In the genomic region with DNA sequence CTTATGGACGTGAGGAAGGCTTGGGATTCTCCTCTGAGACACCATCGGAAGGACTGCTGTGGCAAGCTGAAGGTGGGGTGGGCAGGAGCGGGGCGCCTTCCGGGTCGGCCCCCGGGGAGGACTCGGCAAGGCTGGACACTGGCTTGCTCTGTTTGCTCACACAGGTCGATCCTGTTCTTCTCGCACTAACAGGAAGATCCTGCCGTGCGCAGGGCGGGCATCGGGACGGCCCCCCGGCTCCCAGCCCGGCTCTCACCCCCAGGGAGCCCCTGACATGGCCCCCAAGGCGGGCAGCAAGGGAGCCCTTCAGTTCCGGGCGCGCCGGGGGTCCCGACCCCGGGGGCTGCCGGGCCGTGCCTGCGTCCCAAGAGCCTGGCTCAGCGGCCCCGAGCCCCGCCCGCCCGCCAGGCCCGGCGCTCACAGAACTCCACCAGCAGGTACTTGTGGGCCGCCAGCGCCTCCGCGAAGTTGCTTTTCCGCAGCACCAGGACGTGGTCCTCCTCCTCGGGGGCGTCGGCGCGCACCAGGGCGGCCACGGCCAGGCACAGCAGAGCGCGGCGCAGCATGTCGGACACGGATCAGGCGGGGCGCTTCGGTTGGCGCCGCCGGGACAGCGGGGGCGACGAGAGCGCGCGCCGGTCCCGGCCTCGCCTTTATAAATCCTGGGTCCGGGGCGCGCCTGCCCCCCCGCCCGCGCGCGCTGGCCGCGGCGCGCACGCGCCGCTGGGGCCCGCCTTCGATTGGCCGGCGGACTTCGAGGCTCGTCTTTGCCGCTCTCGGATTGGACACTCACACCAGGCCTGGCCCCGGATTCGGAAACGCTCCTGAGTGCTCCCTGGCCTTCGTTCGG, we compare ENCODE assay signal across 8 cellular contexts. TPM values are rescaled to one million over a fixed set of nuclear protein-coding genes. Genes with fewer than 3 reads are reported as not detected.
DNase-seq lines count a peak whose midpoint lies in the region; ATAC-seq, FAIRE-seq and TF ChIP-seq lines count a peak whose summit lies in the region.

TSS of gene P4HB (minus strand) at position 630 of the 850 bp plus-strand sequence. CDS start at position 566, 64 bp downstream.

- intact Hi-C loops in A673 (cut with micrococcal nuclease; ENCODE audit: unreplicated experiment) = no loop called here
- intact Hi-C loops in kidney (cut with DNase I) = no loop called here

- no peaks in the 10 kb centered on the region for H3K27me3 ChIP-seq in A673 (replicated peaks; ENCODE audit: insufficient read depth, low read depth, low read length, poor library complexity)

- in situ Hi-C loops in astrocyte of the spinal cord (cut with HindIII; ENCODE audit: low sequenced_read_pairs) = no loop called here

- H3K36me3 ChIP-seq in A673 (ENCODE audit: insufficient read depth, low read length, poor library complexity, severe bottlenecking) (peaks cover 47% of the 10 kb centered on the region), KOPT-K1 (ENCODE audit: insufficient read depth, low read length) (peaks cover 70% of the 10 kb centered on the region), kidney (ENCODE audit: control insufficient read depth in 1 of 2, insufficient read depth in 2 of 2, low read length in 2 of 2) (peaks cover 14 to 21% of the 10 kb centered on the region in 2 donors)

- no peak for DNase-seq in A673 (ENCODE audit: low spot score)
- no peak for DNase-seq in astrocyte of the spinal cord (ENCODE audit: low read depth, low spot score)
- DNase-seq in kidney = no peak
- peak; percentile 94 for DNase-seq in stimulated activated CD8-positive, alpha-beta memory T cell treated with anti-CD3 and anti-CD28 coated beads, Interleukin-4, amount 100 ng/mL, for 24 hours (ENCODE audit: low read depth)
- DNase-seq in NCI-H774 (lab: John Stamatoyannopoulos, UW) = no peak

- POLR2A ChIA-PET in A673 (lab: Charles Lee; ENCODE audit: low non-redundant PET) = no interaction called here

- TF ChIP-seq CTCF in A673 (conservative IDR thresholded peaks at IDR 0.05; ENCODE audit: low read depth, low read length) = no peak
- no peak for TF ChIP-seq CTCF in astrocyte of the spinal cord (IDR thresholded peaks at IDR 0.05; ENCODE audit: low read depth, low read length)
- TF ChIP-seq CTCF in kidney (IDR thresholded peaks at IDR 0.05; ENCODE audit: borderline replicate concordance, extremely low read depth, insufficient read depth) = no peak

- H3K9ac ChIP-seq in kidney (ENCODE audit: low read length in 2 of 2) = peak within 1 kb of the TSS; percentile 88 to 94

- H3K4me1 ChIP-seq in A673 (ENCODE audit: insufficient read depth, low read length, poor library complexity, severe bottlenecking) (peaks cover 20% of the 10 kb centered on the region), kidney (ENCODE audit: control insufficient read depth in 1 of 2, insufficient read depth in 1 of 2, low read depth in 1 of 2, low read length in 2 of 2) (peaks cover 12 to 29% of the 10 kb centered on the region in 2 donors)

- no peak for FAIRE-seq in kidney (lab: Jason Lieb, UNC)

- H3K27ac ChIP-seq in A673 (ENCODE audit: low read depth, low read length, poor library complexity, severe bottlenecking) (peak within 1 kb of the TSS; percentile 96), KOPT-K1 (ENCODE audit: low read depth, low read length, poor library complexity, severe bottlenecking) (peak within 1 kb of the TSS; percentile 78), kidney (ENCODE audit: low read depth in 2 of 2, low read length in 2 of 2) (peak within 1 kb of the TSS; percentile 92 to 98)

- H3K9me3 ChIP-seq in A673 (ENCODE audit: low read depth, low read length, poor library complexity, severe bottlenecking) (no peaks in the 10 kb centered on the region), KOPT-K1 (ENCODE audit: insufficient read depth, low read length, poor library complexity, severe bottlenecking) (no peaks in the 10 kb centered on the region), kidney (ENCODE audit: control insufficient read depth in 1 of 2, low read length in 2 of 2) (no peaks in the 10 kb centered on the region)

- CTCF ChIA-PET in A673 (lab: Charles Lee) = no interaction called here

- ATAC-seq in GM18870 (IDR thresholded peaks at IDR 0.05; ENCODE audit: unreplicated experiment) = no peak

- BruUV-seq in A673 (replicated peaks; lab: Mats Ljungman, UMichigan) = no TSS peak

- peak; percentile 96 for TF ChIP-seq POLR2A in GM19193 (IDR thresholded peaks at IDR 0.05; ENCODE audit: extremely low read depth, insufficient read depth, insufficient read length)

- H3K4me3 ChIP-seq in A673 (ENCODE audit: low read depth, low read length, poor library complexity, severe bottlenecking) = peak within 1 kb of the TSS; percentile 90
- peak within 1 kb of the TSS; percentile 79 for H3K4me3 ChIP-seq in astrocyte of the spinal cord (ENCODE audit: low read depth, low read length)
- peak within 1 kb of the TSS; percentile 76 to 94 for H3K4me3 ChIP-seq in kidney (ENCODE audit: low read length in 2 of 2)

RNA-seq across cellular contexts. Expression of gene P4HB, which starts in this region (rescaled TPM):
- total RNA-seq in A673 (2021) = 491 and 503 TPM in 2 replicates
- 482 TPM for total RNA-seq in kidney
- 411 TPM for polyA plus RNA-seq in kidney (ENCODE audit: insufficient read depth, low read depth, low replicate concordance)
